1 cellular context compared by ENCODE assay signal in the genomic region with DNA sequence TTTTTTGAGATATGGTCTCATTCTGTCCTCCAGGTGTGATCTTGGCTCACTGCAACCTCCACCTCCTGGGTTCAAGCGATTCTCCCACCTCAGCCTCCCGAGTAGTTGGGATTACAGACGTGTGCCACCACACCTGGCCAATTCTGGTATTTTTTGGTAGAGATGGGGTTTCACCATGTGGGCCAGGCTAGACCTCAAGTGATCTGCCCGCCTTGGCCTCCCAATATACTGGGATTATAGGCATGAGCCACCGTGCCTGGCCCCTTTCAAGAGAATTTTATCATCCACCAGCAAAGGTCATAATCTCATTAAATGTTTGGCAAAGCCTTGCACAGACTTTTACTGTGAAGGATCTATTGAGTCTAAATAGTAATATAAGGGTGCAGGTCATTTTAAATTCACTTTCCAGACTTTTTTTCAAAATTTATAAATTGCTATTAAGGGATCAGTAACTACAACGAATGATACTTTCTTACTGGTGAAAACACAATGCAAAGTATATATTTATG.
TF ChIP-seq lines count a peak whose summit lies in the region.

No MANE protein-coding gene starts in this region.

TF ChIP-seq in H1, 55 proteins besides CTCF, POLR2A, EP300 and RAD21:
- TF ChIP-seq EGR1 (IDR thresholded peaks at IDR 0.05; ENCODE audit: borderline replicate concordance, low read depth, low read length) (no peak), TAF1 (IDR thresholded peaks at IDR 0.05; ENCODE audit: low read depth, low read length) (no peak), CBX5 (IDR thresholded peaks at IDR 0.05; ENCODE audit: low read depth, low read length) (no peak), RXRA (IDR thresholded peaks at IDR 0.05; ENCODE audit: insufficient read depth, low read depth, low read length) (no peak), USF2 (IDR thresholded peaks at IDR 0.05; ENCODE audit: low read length) (no peak), SP1 (IDR thresholded peaks at IDR 0.05; ENCODE audit: low read depth, low read length) (no peak)
- TF ChIP-seq, protein P1, sequence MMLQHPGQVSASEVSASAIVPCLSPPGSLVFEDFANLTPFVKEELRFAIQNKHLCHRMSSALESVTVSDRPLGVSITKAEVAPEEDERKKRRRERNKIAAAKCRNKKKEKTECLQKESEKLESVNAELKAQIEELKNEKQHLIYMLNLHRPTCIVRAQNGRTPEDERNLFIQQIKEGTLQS (IDR thresholded peaks at IDR 0.05; ENCODE audit: insufficient read depth, low read depth, low read length) = no peak
TF ChIP-seq in H1: peak in this region for 0.
